In the genomic region with DNA sequence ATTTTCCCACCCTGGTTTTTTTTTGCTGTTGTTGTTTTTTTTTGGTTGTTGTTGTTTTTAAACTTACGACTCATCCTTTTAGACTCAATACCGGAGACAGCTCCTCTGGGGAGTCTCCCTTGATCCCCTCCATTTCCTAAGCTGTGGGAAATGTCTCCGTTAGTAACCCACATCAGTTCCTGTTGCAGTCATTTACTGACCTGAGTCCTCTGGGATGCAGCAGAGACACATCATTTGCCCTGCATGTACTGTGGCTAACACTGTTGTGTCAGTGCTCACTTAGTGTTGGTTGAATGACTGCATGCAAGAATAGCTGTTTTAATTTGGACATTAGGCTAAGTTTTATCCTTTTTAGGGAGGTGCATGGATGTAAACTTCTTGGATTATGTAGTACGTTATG, we compare ENCODE assay signal across 13 cellular contexts.
A peak's percentile ranks its signal among the peaks of the same experiment; 100 is the strongest.
DNase-seq lines count a peak whose midpoint lies in the region; ATAC-seq and TF ChIP-seq lines count a peak whose summit lies in the region.
"Had no signal": no experiment of that assay in that cellular context is flagged by ENCODE, and none has a peak within 500 bp of the region (broad histone marks: within the 10 kb centered on the region; RNA-seq: fewer than 3 reads in every experiment).

No MANE protein-coding gene starts in this region.

- CTCF ChIA-PET in CD4-positive, alpha-beta T cell (lab: Charles Lee): no interaction called here

- H3K27me3 ChIP-seq in CD4-positive, alpha-beta T cell (ENCODE audit: control insufficient read depth, insufficient read depth, low read length): no peaks in the 10 kb centered on the region
- no peaks in the 10 kb centered on the region for H3K27me3 ChIP-seq in brain microvascular endothelial cell (replicated peaks)
- H3K27me3 ChIP-seq: right lobe of liver had no signal

- no peak overlapping the region for H3K27ac ChIP-seq in CD4-positive, alpha-beta T cell (ENCODE audit: low read depth, low read length)
- H3K27ac ChIP-seq in brain microvascular endothelial cell: peak overlapping the region; percentile 8
- H3K27ac ChIP-seq: right lobe of liver, WERI-Rb-1 had no signal

- no peaks in the 10 kb centered on the region for H3K9me3 Mint-ChIP-seq in CD4-positive, alpha-beta T cell
- H3K9me3 Mint-ChIP-seq in naive thymus-derived CD8-positive, alpha-beta T cell: no peaks in the 10 kb centered on the region

- POLR2A ChIA-PET in CD4-positive, alpha-beta T cell (lab: Charles Lee): interaction anchor here (0.6 to 1.4 kb wide), 2 partner anchors 13 to 54 kb away, joined by 3 to 4 read pairs; no protein-coding TSS in a partner anchor
- POLR2A ChIA-PET in naive thymus-derived CD8-positive, alpha-beta T cell (lab: Charles Lee): interaction anchor here (1.5 kb wide), 1 partner anchor 83 kb away, joined by 3 read pairs; no protein-coding TSS in a partner anchor

- intact Hi-C loops in CD4-positive, alpha-beta T cell (cut with DNase I, micrococcal nuclease): no loop called here

- in situ Hi-C loops in brain microvascular endothelial cell (cut with HindIII; ENCODE audit: low pct_ligation_motif_present, low sequenced_read_pairs): no loop called here

- H3K4me1 Mint-ChIP-seq in CD4-positive, alpha-beta T cell (ENCODE audit: low read depth): peaks cover 50% of the 10 kb centered on the region
- peaks cover 15 to 65% (median 48%) of the 10 kb centered on the region in 4 donors for H3K4me1 Mint-ChIP-seq in naive thymus-derived CD8-positive, alpha-beta T cell

- peak overlapping the region; percentile 45 for H3K27ac Mint-ChIP-seq in CD4-positive, alpha-beta T cell
- H3K27ac Mint-ChIP-seq in naive thymus-derived CD8-positive, alpha-beta T cell: peak overlapping the region in 8 of 10 donors; percentile 23 to 82 (median 54)

- no peaks in the 10 kb centered on the region for H3K27me3 Mint-ChIP-seq in CD4-positive, alpha-beta T cell
- no peaks in the 10 kb centered on the region for H3K27me3 Mint-ChIP-seq in naive thymus-derived CD8-positive, alpha-beta T cell

- peaks cover 60% of the 10 kb centered on the region for H3K36me3 Mint-ChIP-seq in CD4-positive, alpha-beta T cell (ENCODE audit: low read depth)
- H3K36me3 Mint-ChIP-seq in naive thymus-derived CD8-positive, alpha-beta T cell: peaks cover 0 to 60% (median 17%) of the 10 kb centered on the region in 3 donors

- TF ChIP-seq CTCF in CD4-positive, alpha-beta T cell (IDR thresholded peaks at IDR 0.05): no peak
- TF ChIP-seq CTCF in brain microvascular endothelial cell (IDR thresholded peaks at IDR 0.05; ENCODE audit: low read depth, low read length, missing control alignments): no peak

- no peak overlapping the region for H3K4me3 ChIP-seq in brain microvascular endothelial cell (ENCODE audit: low read depth, low read length)
- H3K4me3 ChIP-seq: HAP-1, right lobe of liver had no signal

- H3K36me3 ChIP-seq in brain microvascular endothelial cell (replicated peaks): no peaks in the 10 kb centered on the region
- H3K36me3 ChIP-seq: HAP-1, right lobe of liver, WERI-Rb-1 had no signal

- ATAC-seq in CD4-positive, alpha-beta T cell (ENCODE audit: poor library complexity): no peak
- peak; percentile 47 for ATAC-seq in HG03039 (IDR thresholded peaks at IDR 0.05; ENCODE audit: unreplicated experiment)
- ATAC-seq in naive thymus-derived CD8-positive, alpha-beta T cell: no peak
- ATAC-seq in HG03354 (IDR thresholded peaks at IDR 0.05; ENCODE audit: poor library complexity, severe bottlenecking, unreplicated experiment): no peak
- no peak for ATAC-seq in GM18858 (IDR thresholded peaks at IDR 0.05; ENCODE audit: unreplicated experiment)
- ATAC-seq: Panc1, right lobe of liver had no signal

- H3K9me3 ChIP-seq in CD4-positive, alpha-beta T cell (ENCODE audit: control insufficient read depth, low read length): no peaks in the 10 kb centered on the region
- H3K9me3 ChIP-seq: HAP-1, right lobe of liver had no signal

- H3K4me3 Mint-ChIP-seq in CD4-positive, alpha-beta T cell: no peak overlapping the region
- H3K4me3 Mint-ChIP-seq in naive thymus-derived CD8-positive, alpha-beta T cell: peak overlapping the region in 3 of 10 donors; percentile 0 to 48 (median 37)

- no peak for DNase-seq in CD4-positive, alpha-beta T cell
- DNase-seq in brain microvascular endothelial cell: peak; percentile 44
- no peak for DNase-seq in naive thymus-derived CD8-positive, alpha-beta T cell
- DNase-seq in NCI-H1092 treated with DMSO at 0.1 percent for 48 hours (lab: John Stamatoyannopoulos, UW): no peak
- DNase-seq in NCI-H1417 treated with DMSO at 0.1 percent for 48 hours (lab: John Stamatoyannopoulos, UW): no peak
- DNase-seq: NCI-H2081, right lobe of liver, WERI-Rb-1 had no signal
